ENCODE assay signal across 25 cellular contexts in the genomic region with DNA sequence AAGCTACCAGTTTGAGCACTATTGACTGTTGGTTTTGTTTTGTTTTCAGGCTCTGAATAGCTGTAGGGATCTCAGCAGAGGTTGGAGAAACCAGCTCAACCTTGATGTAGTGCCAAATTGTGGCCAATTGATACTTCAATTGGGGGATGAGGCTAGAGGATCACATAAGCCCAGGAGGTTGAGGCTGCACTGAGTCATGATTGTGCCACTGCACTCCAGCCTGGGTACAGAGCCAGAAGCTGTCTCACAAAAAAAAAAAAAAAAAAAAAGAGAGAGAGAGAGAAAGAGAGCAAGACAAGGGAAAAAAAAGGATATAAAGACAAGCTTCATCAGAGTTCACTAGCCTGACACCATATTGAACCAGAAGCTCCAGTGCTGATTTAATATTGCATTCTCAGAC.
DNase-seq lines count a peak whose midpoint lies in the region; ATAC-seq, FAIRE-seq and TF ChIP-seq lines count a peak whose summit lies in the region.
"Had no signal": no experiment of that assay in that cellular context is flagged by ENCODE, and none has a peak within 500 bp of the region (broad histone marks: within the 10 kb centered on the region; RNA-seq: fewer than 3 reads in every experiment).

No MANE protein-coding gene starts in this region.

- no peaks in the 10 kb centered on the region for H3K9me3 ChIP-seq in H9 (ENCODE audit: control insufficient read depth, low read depth, low read length)
- H3K9me3 ChIP-seq in tibial artery = no peaks in the 10 kb centered on the region
- H3K9me3 ChIP-seq: Peyer's patch had no signal

- no peaks in the 10 kb centered on the region for H4K20me1 ChIP-seq in H9 (ENCODE audit: control insufficient read depth, insufficient read depth, insufficient read length)

- no peak overlapping the region for H2BK15ac ChIP-seq in H9 (ENCODE audit: low read depth, low read length)

- no peak overlapping the region for H3K27ac Mint-ChIP-seq in H9
- H3K27ac Mint-ChIP-seq: B cell; CD4-positive, alpha-beta T cell; T-cell had no signal

- no peak overlapping the region for H3K4me3 ChIP-seq in bronchial epithelial cell (ENCODE audit: low read depth, low read length)
- H3K4me3 ChIP-seq in tibial artery = no peak overlapping the region
- H3K4me3 ChIP-seq: GM12878, Peyer's patch, SK-N-MC had no signal

- no peak overlapping the region for H2BK20ac ChIP-seq in H9 (ENCODE audit: low read depth, low read length, poor library complexity, severe bottlenecking)

- no peak overlapping the region for H2BK120ac ChIP-seq in H9 (ENCODE audit: low read depth, low read length, poor library complexity, severe bottlenecking)

- no peak for ATAC-seq in GM19351 (IDR thresholded peaks at IDR 0.05; ENCODE audit: unreplicated experiment)
- ATAC-seq: GM12878, T-cell had no signal

- H4K5ac ChIP-seq in H9 (ENCODE audit: insufficient read length, low read depth, low read length) = no peak overlapping the region

- H3K4me3 Mint-ChIP-seq in H9 = no peak overlapping the region
- H3K4me3 Mint-ChIP-seq: B cell; CD4-positive, alpha-beta T cell; T-cell had no signal

- H2AFZ ChIP-seq in H9 (ENCODE audit: low read length) = peak overlapping the region; percentile 78

- no peaks in the 10 kb centered on the region for H3K23me2 ChIP-seq in H9 (ENCODE audit: insufficient read length, low read depth, low read length, poor library complexity, severe bottlenecking)

- no peaks in the 10 kb centered on the region for H3K79me1 ChIP-seq in H9 (ENCODE audit: insufficient read depth, low read depth, low read length, poor library complexity, severe bottlenecking)

- no peaks in the 10 kb centered on the region for H3K27me3 Mint-ChIP-seq in H9 (ENCODE audit: low read depth)
- H3K27me3 Mint-ChIP-seq: B cell; CD4-positive, alpha-beta T cell; T-cell had no signal

- no peak overlapping the region for H3K4ac ChIP-seq in H9 (ENCODE audit: low read depth, low read length)

- no peak overlapping the region for H4K91ac ChIP-seq in H9 (ENCODE audit: insufficient read length, low read depth, low read length)

- H4K8ac ChIP-seq in H9 (replicated peaks; ENCODE audit: insufficient read length, low read depth, low read length) = no peak overlapping the region

- H3T11ph ChIP-seq in H9 (ENCODE audit: low read length) = no peak overlapping the region

- no peak overlapping the region for H3K9ac ChIP-seq in H9 (ENCODE audit: extremely low read depth, insufficient read length, low read length)

- H3K4me2 ChIP-seq in H9 (ENCODE audit: insufficient read depth, insufficient read length, low read length) = no peak overlapping the region

- H3K4me1 Mint-ChIP-seq in H9 = peaks cover 3 to 5% of the 10 kb centered on the region in 2 experiments
- H3K4me1 Mint-ChIP-seq: B cell, T-cell had no signal

- no peak overlapping the region for H2AK5ac ChIP-seq in H9 (ENCODE audit: insufficient read length, low read length)

- no peak overlapping the region for H3K23ac ChIP-seq in H9 (ENCODE audit: insufficient read length, low read depth, low read length)

- peak; percentile 20 for DNase-seq in NCI-H1092 treated with DMSO at 0.1 percent for 48 hours (lab: John Stamatoyannopoulos, UW)
- no peak for DNase-seq in NCI-H1092 (lab: John Stamatoyannopoulos, UW)
- DNase-seq in H9 = no peak
- DNase-seq in NCI-H69 (lab: John Stamatoyannopoulos, UW) = peak; percentile 17
- peak; percentile 43 for DNase-seq in bronchial epithelial cell (ENCODE audit: low read depth)
- DNase-seq in OCI-M1 (lab: John Stamatoyannopoulos, UW) = no peak
- DNase-seq in tibial artery = no peak
- DNase-seq: CD4-positive, alpha-beta T cell; DND-41; GDM1; GOT3; KBM-7; NCI-H1417; NCI-H187 treated with DMSO at 0.1 percent for 48 hours; NCI-H345; NCI-H526; Peyer's patch; Right ventricle myocardium superior; T-cell had no signal

- no peak overlapping the region for H2BK5ac ChIP-seq in H9 (ENCODE audit: insufficient read length, low read length)

- H3K14ac ChIP-seq in H9 (ENCODE audit: insufficient read depth, low read length) = no peak overlapping the region

- H3K36me3 Mint-ChIP-seq in H9 (ENCODE audit: insufficient read depth in 1 of 3, low read depth in 3 of 3) = no peaks in the 10 kb centered on the region
- H3K36me3 Mint-ChIP-seq: T-cell had no signal

- no peak for FAIRE-seq in bronchial epithelial cell (lab: Jason Lieb, UNC)
- FAIRE-seq: GM12878, GM18507 had no signal

- no peaks in the 10 kb centered on the region for H3K36me3 ChIP-seq in bronchial epithelial cell (ENCODE audit: control insufficient read depth, insufficient read depth, low read length)
- no peaks in the 10 kb centered on the region for H3K36me3 ChIP-seq in tibial artery
- H3K36me3 ChIP-seq: Peyer's patch had no signal

- H3K27ac ChIP-seq in H9 (ENCODE audit: insufficient read length, low read depth, low read length) (no peak overlapping the region), tibial artery (no peak overlapping the region)
- H3K27ac ChIP-seq: 22Rv1, Peyer's patch, SK-N-MC had no signal

- H3K56ac ChIP-seq in H9 (ENCODE audit: insufficient read length, low read depth, low read length) = no peak overlapping the region

- no peaks in the 10 kb centered on the region for H3K9me3 Mint-ChIP-seq in H9

- no peak for TF ChIP-seq CTCF in H9 (conservative IDR thresholded peaks at IDR 0.05)
- TF ChIP-seq CTCF in bronchial epithelial cell (IDR thresholded peaks at IDR 0.05; ENCODE audit: insufficient read depth, low read length, severe bottlenecking) = no peak
- TF ChIP-seq CTCF in tibial artery (IDR thresholded peaks at IDR 0.05) = no peak

- H3K79me2 ChIP-seq in H9 (ENCODE audit: insufficient read depth, low read length) = no peaks in the 10 kb centered on the region

- H2BK12ac ChIP-seq in H9 (ENCODE audit: insufficient read length, low read depth, low read length) = no peak overlapping the region

- H3K4me1 ChIP-seq in H9 (ENCODE audit: insufficient read depth, low read length) = no peaks in the 10 kb centered on the region
- no peaks in the 10 kb centered on the region for H3K4me1 ChIP-seq in tibial artery
- H3K4me1 ChIP-seq: Peyer's patch had no signal

- H3K18ac ChIP-seq in H9 (ENCODE audit: insufficient read length, low read depth, low read length) = peak overlapping the region; percentile 48

- intact Hi-C loops in tibial artery (cut with DNase I; ENCODE audit: low total_unique reads) = no loop called here

- no peaks in the 10 kb centered on the region for H3K27me3 ChIP-seq in H9 (ENCODE audit: insufficient read depth, low read length)
- no peaks in the 10 kb centered on the region for H3K27me3 ChIP-seq in bronchial epithelial cell (ENCODE audit: control insufficient read depth, insufficient read depth, low read length)
- H3K27me3 ChIP-seq in tibial artery = no peaks in the 10 kb centered on the region
- H3K27me3 ChIP-seq: Peyer's patch had no signal

Comparison
In these comparisons a context has a peak if more than half of its experiments do, and no peak if none do; other contexts are left out.
1. DNase-seq: peak in NCI-H1092 treated with DMSO at 0.1 percent for 48 hours (single experiment), NCI-H69 (single experiment) and bronchial epithelial cell (single experiment); none in NCI-H1092 (single experiment), H9 (single experiment), OCI-M1 (single experiment) and tibial artery (0 of 2).